Comparison of ENCODE assay signal across 21 cellular contexts in genomic region chr14:60206249-60206670, GRCh38. TPM values are rescaled to one million over a fixed set of nuclear protein-coding genes. Genes with fewer than 3 reads are reported as not detected.
A peak's percentile ranks its signal among the peaks of the same experiment; 100 is the strongest.
DNase-seq lines count a peak whose midpoint lies in the region; ATAC-seq, FAIRE-seq and TF ChIP-seq lines count a peak whose summit lies in the region.
"Had no signal": no experiment of that assay in that cellular context is flagged by ENCODE, and none has a peak within 500 bp of the region (broad histone marks: within the 10 kb centered on the region; RNA-seq: fewer than 3 reads in every experiment).

No MANE protein-coding gene starts in this region.

- H3K4me2 ChIP-seq in HCT116 (ENCODE audit: low read length) = no peak overlapping the region
- peak overlapping the region; percentile 80 for H3K4me2 ChIP-seq in GM12878 (ENCODE audit: control insufficient read depth, insufficient read depth)
- H3K4me2 ChIP-seq: A549, KMS-11 had no signal

- POLR2A ChIA-PET in HCT116 (lab: Charles Lee) = no interaction called here
- POLR2A ChIA-PET in GM12878 (lab: Charles Lee) = interaction anchor here (0.7 to 19.5 kb wide), 7 partner anchors 10 to 50 kb away, joined by 3 to 251 read pairs (median 5); partner anchors contain the start of gene PPM1A

- no peak overlapping the region for H3K9ac ChIP-seq in HCT116 (ENCODE audit: low read length)
- peak overlapping the region; percentile 49 for H3K9ac ChIP-seq in GM12878 (ENCODE audit: control insufficient read depth, insufficient read depth, low read length)
- H3K9ac ChIP-seq: KMS-11 had no signal

- CTCF ChIA-PET in HCT116 (lab: Charles Lee) = no interaction called here
- CTCF ChIA-PET in GM12878 (lab: Yijun Ruan, JAX) = interaction anchor here (1.0 to 5.5 kb wide), 12 partner anchors 10 to 145 kb away, joined by 4 to 42 read pairs (median 11); partner anchors contain the start of gene PPM1A

- FAIRE-seq in GM12878 (lab: Jason Lieb, UNC) = no peak
- FAIRE-seq: A549, HepG2 had no signal

- no peaks in the 10 kb centered on the region for H3K27me3 ChIP-seq in HCT116 (ENCODE audit: insufficient read depth, low read length)
- H3K27me3 ChIP-seq in GM12878 (replicated peaks in 1 of 2; ENCODE audit: control insufficient read depth in 2 of 2, insufficient read depth in 2 of 2, low read length in 1 of 2) = no peaks in the 10 kb centered on the region

- H2AFZ ChIP-seq in HCT116 (ENCODE audit: low read depth, low read length, poor library complexity, severe bottlenecking) (no peak overlapping the region), GM12878 (ENCODE audit: control insufficient read depth, low read depth, low read length) (peak overlapping the region; percentile 54; the same call in 1 of the 2 replicates)

- TF ChIP-seq CTCF in HCT116 (IDR thresholded peaks at IDR 0.05 in 2 of 3, conservative IDR thresholded peaks at IDR 0.05 in 1 of 3; ENCODE audit: borderline replicate concordance in 1 of 3, insufficient read depth in 1 of 3, low read depth in 2 of 3, low read length in 2 of 3) = no peak
- TF ChIP-seq CTCF in GM12878 (IDR thresholded peaks at IDR 0.05 in 2 of 3, conservative IDR thresholded peaks at IDR 0.05 in 1 of 3; ENCODE audit: control insufficient read depth in 2 of 3, extremely low read depth in 1 of 3, insufficient read depth in 1 of 3, low read depth in 3 of 3, low read length in 3 of 3) = 0 out of 6 replicates have a peak, but pooled peaks of 1 of the 3 experiments have one; percentile 2

- H3K27ac ChIP-seq in HCT116 (ENCODE audit: low read depth, low read length) = no peak overlapping the region
- peak overlapping the region; percentile 91 for H3K27ac ChIP-seq in GM12878 (ENCODE audit: control insufficient read depth, insufficient read depth)
- H3K27ac ChIP-seq: A549, KMS-11, SJSA1 had no signal

- SMC1A ChIA-PET in GM12878 (lab: Charles Lee; ENCODE audit: uncharacterized antibody, unreplicated experiment) = interaction anchor here (0.7 to 17.6 kb wide), 12 partner anchors 10 to 1187 kb away, joined by 3 to 303 read pairs (median 18); partner anchors contain the start of gene PPM1A

- ATAC-seq in left ventricle myocardium superior (peak; percentile 18), left cardiac atrium (no peak), HCT116 (peak; percentile 38; the same call in 1 of the 2 replicates), GM12878 (peak; percentile 42), GM19023 (IDR thresholded peaks at IDR 0.05; ENCODE audit: unreplicated experiment) (no peak)
- ATAC-seq: A549, HepG2, Panc1 had no signal

- H3K9me3 ChIP-seq in HCT116 (ENCODE audit: control insufficient read depth in 1 of 2, insufficient read depth in 1 of 2, low read depth in 1 of 2, low read length in 2 of 2) (no peaks in the 10 kb centered on the region), GM12878 (replicated peaks; ENCODE audit: control insufficient read depth, insufficient read depth, low read length) (no peaks in the 10 kb centered on the region; the same call in 1 of the 3 replicates)
- H3K9me3 ChIP-seq: A549, SJSA1 had no signal

- H3K9me2 ChIP-seq in HCT116 (ENCODE audit: insufficient read depth) = no peaks in the 10 kb centered on the region

- TF ChIP-seq EP300 in GM12878 (IDR thresholded peaks at IDR 0.05; ENCODE audit: borderline replicate concordance in 1 of 2, control insufficient read depth in 1 of 2, low read depth in 2 of 2, low read length in 2 of 2) = no peak; a peak in 1 of 4 replicates

- no peak for DNase-seq in left ventricle myocardium superior
- no peak for DNase-seq in left cardiac atrium
- DNase-seq in HCT116 (ENCODE audit: low read depth, low spot score) = no peak
- no peak for DNase-seq in GM12878 (ENCODE audit: low read depth, low spot score)
- DNase-seq in ureter (ENCODE audit: low spot score) = no peak
- no peak for DNase-seq in COLO829 (ENCODE audit: low spot score)
- DNase-seq: Calu3; CD4-positive, alpha-beta memory T cell; GF-D8; GOT3; NCI-H1048; NCI-H1436; NCI-H1930; NCI-H226; NCI-H526 had no signal

- H3K4me3 ChIP-seq in HCT116 (replicated peaks in 1 of 2; ENCODE audit: low read depth in 1 of 2, low read length in 2 of 2) (no peak overlapping the region), GM12878 (peak overlapping the region; percentile 13; the same call in 1 of the 2 replicates)
- H3K4me3 ChIP-seq: A549, SJSA1 had no signal

- H4K20me1 ChIP-seq in HCT116 (ENCODE audit: insufficient read depth) (no peaks in the 10 kb centered on the region), GM12878 (ENCODE audit: control insufficient read depth, insufficient read depth) (no peaks in the 10 kb centered on the region)

- intact Hi-C loops in left ventricle myocardium superior (cut with micrococcal nuclease) = no loop called here
- intact Hi-C loops in left cardiac atrium (cut with DNase I) = no loop called here
- intact Hi-C loops in HCT116 (cut with micrococcal nuclease) = no loop called here
- intact Hi-C loops in GM12878 (cut with micrococcal nuclease; ENCODE audit: unreplicated experiment) = loop anchor here (2.0 to 5.0 kb wide), 2 partner anchors 15 to 114 kb away; partner anchors contain the start of gene PCNX4

- in situ Hi-C loops in GM12878 (cut with MboI) = no loop called here

- TF ChIP-seq POLR2A in HCT116 (IDR thresholded peaks at IDR 0.05; ENCODE audit: borderline replicate concordance, extremely low read depth, insufficient read depth, insufficient read length) (no peak), GM12878 (IDR thresholded peaks at IDR 0.05; ENCODE audit: low read depth, low read length) (no peak)

- 58% methylated on average over 7 of the region's 7 CpGs for WGBS in GM12878 (ENCODE audit: insufficient coverage, insufficient replicate concordance, low lambda C conversion rate, missing lambda C conversion rate)

- RAD21 ChIA-PET in HCT116 (lab: Charles Lee; ENCODE audit: low non-redundant PET in 1 of 2, low total read pairs in 2 of 2, uncharacterized antibody in 2 of 2, unreplicated experiment in 2 of 2) = no interaction called here
- RAD21 ChIA-PET in GM12878 (lab: Charles Lee; ENCODE audit: unreplicated experiment) = interaction anchor here (0.6 to 15.8 kb wide), 13 partner anchors 9 to 1182 kb away, joined by 3 to 446 read pairs (median 15); partner anchors contain the start of genes DHRS7 and PPM1A

- TF ChIP-seq RAD21 in HCT116 (IDR thresholded peaks at IDR 0.05; ENCODE audit: low read depth) (no peak), GM12878 (IDR thresholded peaks at IDR 0.05; ENCODE audit: insufficient read depth, low read depth, low read length) (no peak)

- no TSS peak for BruUV-seq in HCT116 (replicated peaks; lab: Mats Ljungman, UMichigan)
- no TSS peak for BruUV-seq in GM12878 (replicated peaks; lab: Mats Ljungman, UMichigan)

- H3K36me3 ChIP-seq in HCT116 (ENCODE audit: control insufficient read depth in 1 of 2, insufficient read depth in 2 of 2, low read length in 2 of 2) (no peaks in the 10 kb centered on the region), GM12878 (ENCODE audit: control insufficient read depth in 2 of 2, insufficient read depth in 2 of 2, low read length in 1 of 2) (no peaks in the 10 kb centered on the region)
- H3K36me3 ChIP-seq: SJSA1 had no signal

- H3K4me1 ChIP-seq in HCT116 (ENCODE audit: control insufficient read depth in 1 of 2, insufficient read depth in 2 of 2, low read length in 2 of 2) = no peaks in the 10 kb centered on the region
- peaks cover 45% of the 10 kb centered on the region for H3K4me1 ChIP-seq in GM12878 (ENCODE audit: control insufficient read depth, insufficient read depth, low read length)
- H3K4me1 ChIP-seq: A549, SJSA1 had no signal

- no peaks in the 10 kb centered on the region for H3K79me2 ChIP-seq in HCT116 (ENCODE audit: insufficient read depth, low read length)
- H3K79me2 ChIP-seq in GM12878 (ENCODE audit: control insufficient read depth, insufficient read depth, low read length) = no peaks in the 10 kb centered on the region; the same call in 1 of the 2 replicates

RNA-seq across cellular contexts. Expression of gene DHRS7, which starts 41.1 kb away (rescaled TPM):
- 34.2 TPM for total RNA-seq in left ventricle myocardium superior
- 10 to 100 TPM; 50.0 to 54.4 TPM for total RNA-seq in left cardiac atrium
- 43.8 TPM for total RNA-seq in HCT116 (2021; ENCODE audit: unreplicated experiment)
- 49.7 and 61.4 TPM in 2 replicates for polyA plus RNA-seq in HCT116 (2012)
- 83.0 and 83.5 TPM in 2 replicates for total RNA-seq in GM12878 (2013; cell fraction: nucleolus; rRNA removed)
- total RNA-seq in GM12878 (2014; rRNA removed) = 74.0 and 75.8 TPM in 2 replicates
- 58.5 and 59.1 TPM in 2 replicates for total RNA-seq in GM12878 (2014; rRNA removed; fragmentation: Illumina TruSeq; extraction: Trizol)
- 58.8 and 60.7 TPM in 2 replicates for total RNA-seq in GM12878 (2021)
- 51.5 TPM for polyA plus RNA-seq in GM12878 (2011; ENCODE audit: low read depth)
- 55.0 and 56.9 TPM in 2 replicates for polyA plus RNA-seq in GM12878 (2011; rRNA removed)
- polyA plus RNA-seq in GM12878 (2011; cell fraction: cytosol; rRNA removed) = 39.1 and 39.5 TPM in 2 replicates
- polyA plus RNA-seq in GM12878 (2011; cell fraction: nucleus; rRNA removed) = 30.7 and 34.7 TPM in 2 replicates
- polyA plus RNA-seq in GM12878 (2012) = 54.3 and 60.3 TPM in 2 replicates
- polyA plus RNA-seq in GM12878 (2014; fragmentation: Illumina TruSeq; extraction: Trizol) = 63.6 and 85.6 TPM in 2 replicates
- polyA plus RNA-seq in GM12878 (2014; fragmentation: Nextera tagmentation; extraction: Ambion mirVana) = 10 to 100 TPM; 59.1 to 66.1 TPM
- polyA plus RNA-seq in GM12878 (2014; rRNA removed) = 56.6 and 60.8 TPM in 2 replicates
- 10 to 100 TPM; 98.0 to 99.8 TPM for polyA plus RNA-seq in GM12878 (2016; fragmentation: Nextera tagmentation; extraction: Ambion mirVana)
- 25.6 and 33.3 TPM in 2 replicates for polyA minus RNA-seq in GM12878 (2011; rRNA and poly(A)+ RNA removed)
- 11.8 and 18.3 TPM in 2 replicates for polyA minus RNA-seq in GM12878 (2011; cell fraction: cytosol; rRNA and poly(A)+ RNA removed)
- polyA minus RNA-seq in GM12878 (2011; cell fraction: nucleus; rRNA and poly(A)+ RNA removed) = 25.0 and 32.4 TPM in 2 replicates
- 59.6 TPM for total RNA-seq in ureter

RNA-seq across cellular contexts. Expression of gene PPM1A, which starts 42.8 kb away (rescaled TPM):
- total RNA-seq in left ventricle myocardium superior = 117 TPM
- 10 to 100 TPM; 73.2 to 76.0 TPM for total RNA-seq in left cardiac atrium
- total RNA-seq in HCT116 (2021; ENCODE audit: unreplicated experiment) = 32.8 TPM
- polyA plus RNA-seq in HCT116 (2012) = 25.9 and 28.0 TPM in 2 replicates
- total RNA-seq in GM12878 (2013; cell fraction: nucleolus; rRNA removed) = 212 and 214 TPM in 2 replicates
- 16.8 and 25.3 TPM in 2 replicates for total RNA-seq in GM12878 (2014; rRNA removed)
- 35.1 and 35.3 TPM in 2 replicates for total RNA-seq in GM12878 (2014; rRNA removed; fragmentation: Illumina TruSeq; extraction: Trizol)
- total RNA-seq in GM12878 (2021) = 66.2 and 73.1 TPM in 2 replicates
- 48.8 TPM for polyA plus RNA-seq in GM12878 (2011; ENCODE audit: low read depth)
- polyA plus RNA-seq in GM12878 (2011; rRNA removed) = 124 and 181 TPM in 2 replicates
- 29.7 and 36.5 TPM in 2 replicates for polyA plus RNA-seq in GM12878 (2011; cell fraction: cytosol; rRNA removed)
- polyA plus RNA-seq in GM12878 (2011; cell fraction: nucleus; rRNA removed) = 131 and 153 TPM in 2 replicates
- 60.8 and 61.6 TPM in 2 replicates for polyA plus RNA-seq in GM12878 (2012)
- 55.7 and 77.5 TPM in 2 replicates for polyA plus RNA-seq in GM12878 (2014; fragmentation: Illumina TruSeq; extraction: Trizol)
- 10 to 100 TPM; 49.0 to 58.6 TPM for polyA plus RNA-seq in GM12878 (2014; fragmentation: Nextera tagmentation; extraction: Ambion mirVana)
- 40.3 and 45.0 TPM in 2 replicates for polyA plus RNA-seq in GM12878 (2014; rRNA removed)
- 10 to 100 TPM; 29.0 to 29.8 TPM for polyA plus RNA-seq in GM12878 (2016; fragmentation: Nextera tagmentation; extraction: Ambion mirVana)
- 140 and 261 TPM in 2 replicates for polyA minus RNA-seq in GM12878 (2011; rRNA and poly(A)+ RNA removed)
- polyA minus RNA-seq in GM12878 (2011; cell fraction: cytosol; rRNA and poly(A)+ RNA removed) = 37.6 and 52.6 TPM in 2 replicates
- polyA minus RNA-seq in GM12878 (2011; cell fraction: nucleus; rRNA and poly(A)+ RNA removed) = 44.7 and 63.4 TPM in 2 replicates
- total RNA-seq in ureter = 41.2 TPM

Comparison
In these comparisons a context has a peak if more than half of its experiments do, and no peak if none do; other contexts are left out.
1. ATAC-seq: peak in left ventricle myocardium superior (single experiment), HCT116 (single experiment) and GM12878 (single experiment); none in left cardiac atrium (0 of 2) and GM19023 (single experiment).